ENCODE assay signal across 31 cellular contexts in the genomic region with DNA sequence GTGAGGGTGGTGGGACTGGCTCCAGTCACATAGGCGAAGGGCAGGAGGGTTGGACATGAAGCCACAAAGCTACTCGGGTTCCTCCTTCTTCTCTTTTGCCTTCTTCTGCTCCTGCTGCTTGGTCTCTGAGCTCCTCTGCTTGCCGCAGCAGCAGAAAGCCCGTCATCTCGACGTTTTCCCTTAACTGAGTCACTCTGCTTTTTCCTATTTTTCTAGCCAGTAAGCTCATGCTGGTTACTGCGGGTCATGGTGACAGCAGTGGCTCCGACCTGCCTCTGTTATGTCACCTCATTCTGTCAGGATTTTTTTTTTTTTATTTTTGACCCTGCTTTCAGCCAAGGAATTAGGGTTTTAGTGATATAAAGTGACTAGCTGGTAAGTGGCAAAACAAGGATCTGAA. TPM values are rescaled to one million over a fixed set of nuclear protein-coding genes. Genes with fewer than 3 reads are reported as not detected.
"Had no signal": no experiment of that assay in that cellular context is flagged by ENCODE, and none has a peak within 500 bp of the region (broad histone marks: within the 10 kb centered on the region; RNA-seq: fewer than 3 reads in every experiment).

No MANE protein-coding gene starts in this region.

- H3K36me3 ChIP-seq: ascending aorta, SJCRH30 had no signal

- H3K27me3 ChIP-seq: ascending aorta, body of pancreas had no signal

- H3K27ac ChIP-seq: ascending aorta, body of pancreas, SJCRH30 had no signal

- H3K9me3 ChIP-seq: ascending aorta, body of pancreas, SJCRH30 had no signal

- H3K4me3 ChIP-seq: ascending aorta, body of pancreas, SJCRH30 had no signal

- ATAC-seq: activated CD8-positive, alpha-beta memory T cell treated with anti-CD3 and anti-CD28 coated beads, Interleukin-2, amount 10 ng/mL, durations not matched to agents 7 days and 5 days; activated naive CD4-positive, alpha-beta T cell treated with anti-CD3 and anti-CD28 coated beads, Interleukin-2, amount 50 U/mL, for 72 hours; activated naive CD8-positive, alpha-beta T cell treated with anti-CD3 and anti-CD28 coated beads, Interleukin-2, amount 50 U/mL, for 24 hours; body of pancreas; Panc1; SK-N-SH treated with all-trans-retinoic acid at 6 μM for 48 hours; T-helper 17 cell; WTC11 had no signal

- DNase-seq: activated CD4-positive, alpha-beta T cell treated with anti-CD3 and anti-CD28 coated beads for 48 hours; activated CD4-positive, alpha-beta T cell treated with anti-CD3 and anti-CD28 coated beads, Interleukin-2, amount 50 U/mL, for 4 hours; activated CD4-positive, CD25-positive, alpha-beta regulatory T cell treated with anti-CD3 and anti-CD28 coated beads, Interleukin-2, amount 50 U/mL, for 72 hours; activated CD8-positive, alpha-beta memory T cell treated with anti-CD3 and anti-CD28 coated beads, Interleukin-2, amount 10 ng/mL, durations not matched to agents 7 days and 5 days; activated effector memory CD4-positive, alpha-beta T cell treated with Interleukin-2 at 50 U/mL for 16 hours; activated naive CD4-positive, alpha-beta T cell treated with Interleukin-2 at 50 U/mL for 16 hours; activated naive CD8-positive, alpha-beta T cell treated with anti-CD3 and anti-CD28 coated beads, Interleukin-2, amount 50 U/mL, for 24 hours; activated T-cell treated with anti-CD3 and anti-CD28 coated beads, Interleukin-2, amount 50 U/mL, for 24 hours; amniotic stem cell; body of pancreas; Kasumi-1; KBM-7; NCI-H1092 treated with DMSO at 0.1 percent for 48 hours; NCI-H1417 treated with DMSO at 0.1 percent for 48 hours; NCI-H1694; NCI-H2029; NCI-H345; NCI-H510A; NCI-H526 treated with DMSO at 0.1 percent for 48 hours; NCI-H82; OCI-M1; Right ventricle myocardium superior; RPMI8226; SJCRH30; T-helper 17 cell; T-helper 9 cell had no signal

RNA-seq across cellular contexts. Expression of gene FMOD, which starts 2.6 kb away (rescaled TPM):
- total RNA-seq: T-helper 17 cell had no signal
